In genomic region chr10:12380999-12381398, GRCh38 we compare ENCODE assay signal across 21 cellular contexts.
"Had no signal": no experiment of that assay in that cellular context is flagged by ENCODE, and none has a peak within 500 bp of the region (broad histone marks: within the 10 kb centered on the region; RNA-seq: fewer than 3 reads in every experiment).

No MANE protein-coding gene starts in this region.

- H3K27ac ChIP-seq: dorsolateral prefrontal cortex, lower lobe of right lung, parathyroid adenoma, right atrium auricular region, stomach, tibial artery had no signal

- H3K4me3 ChIP-seq: dorsolateral prefrontal cortex, lower lobe of right lung, right atrium auricular region, stomach, tibial artery had no signal

- H3K27ac Mint-ChIP-seq: natural killer cell, progenitor cell of endocrine pancreas, type B pancreatic cell had no signal

- H3K9me3 Mint-ChIP-seq: neural crest cell had no signal

- H3K4me1 ChIP-seq: lower lobe of right lung, parathyroid adenoma had no signal

- H2AFZ ChIP-seq: parathyroid adenoma had no signal

- H3K79me2 ChIP-seq: parathyroid adenoma had no signal

- H3K4me3 Mint-ChIP-seq: immature natural killer cell; natural killer cell; neural crest cell; stimulated activated effector memory CD8-positive, alpha-beta T cell treated with anti-CD3 and anti-CD28 coated beads, Interleukin-12 subunit alpha, Interleukin-12 subunit beta, amount 100 ng/mL, for 72 hours; type B pancreatic cell had no signal

- H3K9me3 ChIP-seq: right atrium auricular region, tibial artery had no signal

- ATAC-seq: left ventricle myocardium superior, lower lobe of right lung, natural killer cell, sciatic nerve had no signal

- H3K27me3 ChIP-seq: dorsolateral prefrontal cortex, right atrium auricular region, stomach, tibial artery had no signal

- H3K9ac ChIP-seq: parathyroid adenoma had no signal

- H3K36me3 Mint-ChIP-seq: stimulated activated effector memory CD8-positive, alpha-beta T cell treated with anti-CD3 and anti-CD28 coated beads, Interleukin-12 subunit alpha, Interleukin-12 subunit beta, amount 100 ng/mL, for 72 hours had no signal

- H3K36me3 ChIP-seq: lower lobe of right lung, right atrium auricular region, stomach, tibial artery had no signal

- DNase-seq: effector CD4-positive, alpha-beta T cell; hypothalamus; immature natural killer cell; islet precursor cell; kidney glomerular epithelial cell; left ventricle myocardium superior; lower lobe of right lung; natural killer cell; stimulated activated CD4-positive, alpha-beta T cell treated with anti-CD3 and anti-CD28 coated beads, Interleukin-2, amount 100 ng/mL, for 24 hours; stimulated activated CD4-positive, alpha-beta T cell treated with anti-CD3 and anti-CD28 coated beads, Interleukin-4, amount 100 ng/mL, for 24 hours; stimulated activated naive CD4-positive, alpha-beta T cell treated with Interleukin-2 at 50 U/mL for 16 hours; stomach; tibial artery had no signal

- H3K27me3 Mint-ChIP-seq: progenitor cell of endocrine pancreas, type B pancreatic cell had no signal
